ENCODE assay signal across 13 cellular contexts in genomic region chr3:153173758-153174516, GRCh38. TPM values are rescaled to one million over a fixed set of nuclear protein-coding genes. Genes with fewer than 3 reads are reported as not detected.
DNase-seq lines count a peak whose midpoint lies in the region; ATAC-seq, FAIRE-seq and TF ChIP-seq lines count a peak whose summit lies in the region.
"Had no signal": no experiment of that assay in that cellular context is flagged by ENCODE, and none has a peak within 500 bp of the region (broad histone marks: within the 10 kb centered on the region; RNA-seq: fewer than 3 reads in every experiment).

No MANE protein-coding gene starts in this region.

- H3K9me3 ChIP-seq in K562 (replicated peaks; ENCODE audit: control insufficient read depth, insufficient read depth, low read depth, low read length) = no peaks in the 10 kb centered on the region
- H3K9me3 ChIP-seq: sigmoid colon had no signal

- peak overlapping the region; percentile 25 for H3K4me2 ChIP-seq in K562 (ENCODE audit: insufficient read depth, low read length)

- no peak overlapping the region for H3K4me3 ChIP-seq in K562
- H3K4me3 ChIP-seq: sigmoid colon had no signal

- BruUV-seq in K562 (replicated peaks; lab: Mats Ljungman, UMichigan) = no TSS peak

- no peak for TF ChIP-seq EP300 in K562 (IDR thresholded peaks at IDR 0.05; ENCODE audit: low read length)

- POLR2A ChIA-PET in K562 (lab: Yijun Ruan, JAX) = interaction anchor here (0.8 to 1.3 kb wide), 2 partner anchors 9 to 13 kb away, joined by 3 to 8 read pairs; no protein-coding TSS in a partner anchor

- peak; percentile 82 for ATAC-seq in K562

- DNase-seq in ELF-1 (ENCODE audit: low read depth, low spot score) (peak; percentile 15), LHCN-M2 (ENCODE audit: low read depth) (peak; percentile 48), K562 (ENCODE audit: extremely low read depth in 1 of 4, low spot score in 3 of 4) (peak in 2 of 4 experiments; percentile 44 to 64), kidney tubule cell (ENCODE audit: low spot score) (peak; percentile 71), retina (no peak), activated gamma-delta T cell (lab: John Stamatoyannopoulos, UW) (no peak)
- DNase-seq in stimulated activated naive CD4-positive, alpha-beta T cell treated with Interleukin-2 at 50 U/mL for 16 hours (lab: John Stamatoyannopoulos, UW) = no peak
- DNase-seq: activated T-cell treated with anti-CD3 and anti-CD28 coated beads, Interleukin-2, amount 50 U/mL, for 72 hours; GF-D8; GOT3; NCI-H1092 treated with DMSO at 0.1 percent for 48 hours; sigmoid colon; T-helper 9 cell had no signal

- H3K4me1 ChIP-seq in K562 (replicated peaks in 1 of 2; ENCODE audit: control insufficient read depth in 2 of 2, insufficient read depth in 2 of 2, low read length in 2 of 2) = peaks cover 9 to 12% of the 10 kb centered on the region in 2 experiments; a peak in 3 of 5 replicates
- H3K4me1 ChIP-seq: sigmoid colon had no signal

- no peaks in the 10 kb centered on the region for H4K20me1 ChIP-seq in K562 (replicated peaks; ENCODE audit: control insufficient read depth, insufficient read depth, low read length)

- in situ Hi-C loops in K562 (cut with MboI) = no loop called here

- H3K36me3 ChIP-seq in K562 (ENCODE audit: control insufficient read depth, insufficient read depth, low read length) = peaks cover 1% of the 10 kb centered on the region; the same call in 1 of the 3 replicates
- H3K36me3 ChIP-seq: sigmoid colon had no signal

- H3K9ac ChIP-seq in K562 (ENCODE audit: insufficient read depth in 1 of 2, low read depth in 2 of 2, low read length in 2 of 2) = no peak overlapping the region

- no peaks in the 10 kb centered on the region for H3K27me3 ChIP-seq in K562 (ENCODE audit: control insufficient read depth in 2 of 2, insufficient read depth in 2 of 2, low read length in 2 of 2)
- H3K27me3 ChIP-seq: sigmoid colon had no signal

- FAIRE-seq in K562 (lab: Jason Lieb, UNC) = peak; percentile 77

- no peak for TF ChIP-seq POLR2A in K562 (conservative IDR thresholded peaks at IDR 0.05)

- peak in 1 of 2 experiments; percentile 63; a peak in 3 of 4 replicates for TF ChIP-seq RAD21 in K562 (CRISPR knock-in tag; conservative IDR thresholded peaks at IDR 0.05 in 1 of 2, IDR thresholded peaks at IDR 0.05 in 1 of 2)

- H3K79me2 ChIP-seq in K562 (ENCODE audit: control insufficient read depth, insufficient read depth, low read length) = peaks cover 8% of the 10 kb centered on the region; the same call in 2 of the 3 replicates

- TF ChIP-seq CTCF in K562 (IDR thresholded peaks at IDR 0.05 in 2 of 3, conservative IDR thresholded peaks at IDR 0.05 in 1 of 3; ENCODE audit: insufficient read depth in 2 of 3, low read depth in 1 of 3, low read length in 3 of 3) = peak; percentile 24 to 79 (median 73); a peak in 4 of 6 replicates

- H3K27ac ChIP-seq in K562 (ENCODE audit: extremely low read depth, low read depth, low read length) = no peak overlapping the region
- H3K27ac ChIP-seq: sigmoid colon had no signal

- peak overlapping the region; percentile 32 for H2AFZ ChIP-seq in K562 (ENCODE audit: low read depth, low read length)

- 31% methylated on average over 6 of the region's 6 CpGs for WGBS in K562 (ENCODE audit: insufficient coverage, low coverage, missing lambda C conversion rate)

- CTCF ChIA-PET in K562 (lab: Yijun Ruan, JAX; ENCODE audit: low intra/inter-chr PET ratio) = interaction anchor here (0.5 to 0.8 kb wide), 3 partner anchors 147 to 169 kb away, joined by 3 read pairs; no protein-coding TSS in a partner anchor

- intact Hi-C loops in K562 (cut with micrococcal nuclease) = no loop called here

- no peaks in the 10 kb centered on the region for H3K9me1 ChIP-seq in K562 (ENCODE audit: control insufficient read depth, insufficient read depth, low read length)

TF ChIP-seq in K562, 482 proteins besides CTCF, POLR2A, EP300 and RAD21 (continues in another document):
- TF ChIP-seq ZNF592 (IDR thresholded peaks at IDR 0.05) (0 out of 2 replicates have a peak, but pooled peaks have one; percentile 18), MEIS2 (IDR thresholded peaks at IDR 0.05; ENCODE audit: partially characterized antibody) (peak; percentile 25), MAFG (tag; conservative IDR thresholded peaks at IDR 0.05) (peak; percentile 49), ATF7 (IDR thresholded peaks at IDR 0.05) (no peak), TBL1XR1 (IDR thresholded peaks at IDR 0.05; ENCODE audit: low read length in 2 of 2) (no peak), ZEB2 (IDR thresholded peaks at IDR 0.05) (0 out of 2 replicates have a peak, but pooled peaks have one; percentile 24), ZFP1 (CRISPR knock-in tag; IDR thresholded peaks at IDR 0.05) (no peak), CTBP1 (IDR thresholded peaks at IDR 0.05; ENCODE audit: borderline replicate concordance) (peak; percentile 48; the same call in 1 of the 2 replicates), MECOM (CRISPR knock-in tag; IDR thresholded peaks at IDR 0.05) (peak; percentile 80; the same call in 1 of the 2 replicates), NR4A1 (CRISPR knock-in tag; IDR thresholded peaks at IDR 0.05) (no peak), NR4A1 (tag; IDR thresholded peaks at IDR 0.05) (no peak)

RNA-seq across cellular contexts. Expression of gene RAP2B, which starts 11.9 kb away (rescaled TPM):
- total RNA-seq in LHCN-M2 (2014; rRNA removed) (20.5 TPM in 2 replicates), K562 (2014; rRNA removed) (24.1 and 26.0 TPM in 2 replicates), K562 (2014; rRNA removed; fragmentation: Illumina TruSeq; extraction: Trizol) (15.8 and 18.9 TPM in 2 replicates), K562 (2015; rRNA removed; fragmentation: Illumina TruSeq; extraction: Trizol) (17.2 and 17.6 TPM in 2 replicates), K562 (2021) (27.9 and 30.0 TPM in 2 replicates)
- 8.9 TPM for polyA plus RNA-seq in LHCN-M2 (2012)
- total RNA-seq in K562 (2011; cell fraction: chromatin; rRNA removed; ENCODE audit: low replicate concordance) = 16.2 and 18.9 TPM in 2 replicates
- 17.4 and 18.3 TPM in 2 replicates for total RNA-seq in K562 (2011; cell fraction: nucleolus; rRNA removed)
- total RNA-seq in K562 (2011; cell fraction: nucleoplasm; rRNA removed) = 24.3 and 34.3 TPM in 2 replicates
- polyA plus RNA-seq in K562 (2011; rRNA removed) (11.3 and 13.9 TPM in 2 replicates), K562 (2014; fragmentation: Illumina TruSeq; extraction: Trizol) (9.4 and 9.8 TPM in 2 replicates), K562 (2014; fragmentation: Nextera tagmentation; extraction: Ambion mirVana) (10 to 100 TPM; 14.1 to 31.2 TPM), K562 (2014; rRNA removed) (12.3 and 12.9 TPM in 2 replicates)
- 14.5 and 18.0 TPM in 2 replicates for polyA plus RNA-seq in K562 (2011; cell fraction: cytosol; rRNA removed)
- 9.8 and 12.2 TPM in 2 replicates for polyA plus RNA-seq in K562 (2011; cell fraction: nucleus; rRNA removed)
- polyA plus RNA-seq in K562 (2012) = 9.2 and 15.0 TPM in 2 replicates
- polyA minus RNA-seq in K562 (2011; rRNA and poly(A)+ RNA removed) = 25.3 and 30.5 TPM in 2 replicates
- 33.8 and 35.9 TPM in 2 replicates for polyA minus RNA-seq in K562 (2011; cell fraction: cytosol; rRNA and poly(A)+ RNA removed)
- polyA minus RNA-seq in K562 (2011; cell fraction: nucleus; rRNA and poly(A)+ RNA removed) = 19.1 and 28.9 TPM in 2 replicates

Comparison
In these comparisons a context has a peak if more than half of its experiments do, and no peak if none do; other contexts are left out.
1. DNase-seq: peak in ELF-1 (single experiment), LHCN-M2 (single experiment) and kidney tubule cell (single experiment); none in retina (single experiment), activated gamma-delta T cell (single experiment) and stimulated activated naive CD4-positive, alpha-beta T cell treated with Interleukin-2 at 50 U/mL for 16 hours (single experiment).